Comparison of ENCODE assay signal across 1 cellular context in the genomic region with DNA sequence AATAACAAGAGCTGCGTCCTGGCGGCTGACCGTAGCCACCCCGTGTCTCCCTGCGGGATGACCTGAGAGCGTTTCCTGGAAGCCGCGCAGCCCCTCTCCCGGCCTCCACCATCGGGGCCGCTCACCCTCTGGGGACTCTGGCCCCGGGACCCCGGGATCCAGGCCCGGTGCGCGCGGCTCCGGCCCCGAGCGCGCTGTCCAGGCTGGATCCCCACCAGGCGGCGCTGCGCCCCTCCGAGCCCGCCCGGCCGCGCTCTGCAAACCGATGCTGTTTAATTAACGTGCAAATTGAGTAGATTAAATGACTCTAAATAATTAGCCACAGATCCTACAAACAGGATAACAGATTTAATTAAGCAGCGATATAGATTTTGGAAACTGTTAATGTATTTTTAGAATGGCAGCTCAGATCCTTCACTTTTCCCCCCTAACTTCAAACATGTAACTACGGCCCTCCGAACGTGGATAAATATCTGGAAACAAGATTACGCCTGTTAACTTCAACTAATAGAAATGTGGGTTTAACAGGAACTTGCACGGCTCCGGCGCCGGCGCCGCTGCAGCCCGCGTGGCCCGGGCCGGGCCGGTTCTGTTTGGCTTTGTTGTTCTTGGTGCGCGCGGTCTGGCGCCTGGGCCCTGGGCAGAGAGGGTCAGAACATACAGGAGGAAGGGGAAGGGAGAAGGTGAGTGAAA.
TF ChIP-seq lines count a peak whose summit lies in the region.

No MANE protein-coding gene starts in this region.

TF ChIP-seq in HepG2, 621 proteins besides CTCF, POLR2A, EP300 and RAD21 (continued from another document and continues in another):
- TF ChIP-seq MYC (CRISPR knock-in tag; IDR thresholded peaks at IDR 0.05; ENCODE audit: borderline replicate concordance) (0 out of 2 replicates have a peak, but pooled peaks have one; percentile 19), MAFK (conservative IDR thresholded peaks at IDR 0.05 in 1 of 2, IDR thresholded peaks at IDR 0.05 in 1 of 2; ENCODE audit: low read length in 2 of 2) (no peak), PAX8 (CRISPR knock-in tag; IDR thresholded peaks at IDR 0.05; ENCODE audit: borderline replicate concordance) (no peak), ZNF207 (IDR thresholded peaks at IDR 0.05; ENCODE audit: borderline replicate concordance) (no peak), CBX2 (IDR thresholded peaks at IDR 0.05; ENCODE audit: low read depth, low read length) (peak; percentile 40; the same call in 1 of the 2 replicates), CBX2 (CRISPR knock-in tag; IDR thresholded peaks at IDR 0.05; ENCODE audit: low read depth) (no peak), ZNF776 (CRISPR knock-in tag; IDR thresholded peaks at IDR 0.05) (no peak), EZH2 (conservative IDR thresholded peaks at IDR 0.05; ENCODE audit: low read depth, low read length) (peak; percentile 92), SRSF9 (IDR thresholded peaks at IDR 0.05; ENCODE audit: borderline replicate concordance, insufficient read depth, low read depth, low read length, poor library complexity, severe bottlenecking) (no peak), ONECUT2 (CRISPR knock-in tag; IDR thresholded peaks at IDR 0.05) (no peak), ZNF24 (IDR thresholded peaks at IDR 0.05) (peak; percentile 90), XRCC5 (optimal IDR thresholded peaks at IDR 0.05; ENCODE audit: low read length) (peak; percentile 68), TSC22D2 (CRISPR knock-in tag; IDR thresholded peaks at IDR 0.05; ENCODE audit: borderline replicate concordance) (no peak), MTF2 (CRISPR knock-in tag; IDR thresholded peaks at IDR 0.05; ENCODE audit: borderline replicate concordance) (0 out of 2 replicates have a peak, but pooled peaks have one; percentile 69), MTF1 (CRISPR knock-in tag; IDR thresholded peaks at IDR 0.05) (no peak), JUNB (CRISPR knock-in tag; IDR thresholded peaks at IDR 0.05; ENCODE audit: borderline replicate concordance) (no peak), HINFP (CRISPR knock-in tag; IDR thresholded peaks at IDR 0.05; ENCODE audit: low read depth) (no peak), ZNF768 (CRISPR knock-in tag; IDR thresholded peaks at IDR 0.05) (0 out of 2 replicates have a peak, but pooled peaks have one; percentile 12), ZBTB34 (CRISPR knock-in tag; IDR thresholded peaks at IDR 0.05) (no peak), ZNF235 (CRISPR knock-in tag; IDR thresholded peaks at IDR 0.05; ENCODE audit: borderline replicate concordance) (no peak), ZNF337 (CRISPR knock-in tag; IDR thresholded peaks at IDR 0.05; ENCODE audit: borderline replicate concordance, low read depth) (no peak), ZNF17 (CRISPR knock-in tag; IDR thresholded peaks at IDR 0.05) (no peak), HDAC1 (CRISPR knock-in tag; IDR thresholded peaks at IDR 0.05) (no peak), EED (CRISPR knock-in tag; IDR thresholded peaks at IDR 0.05) (no peak), KMT2B (CRISPR knock-in tag; IDR thresholded peaks at IDR 0.05) (no peak), ZNF232 (CRISPR knock-in tag; IDR thresholded peaks at IDR 0.05; ENCODE audit: borderline replicate concordance) (no peak), KDM2A (CRISPR knock-in tag; IDR thresholded peaks at IDR 0.05; ENCODE audit: borderline replicate concordance, low read depth) (peak; percentile 24; the same call in 1 of the 2 replicates), ZUFSP (CRISPR knock-in tag; IDR thresholded peaks at IDR 0.05; ENCODE audit: borderline replicate concordance) (no peak), ZNF850 (CRISPR knock-in tag; conservative IDR thresholded peaks at IDR 0.05) (no peak), YY1 (IDR thresholded peaks at IDR 0.05; ENCODE audit: insufficient read depth, insufficient replicate concordance, low read depth, low read length) (peak; percentile 37), PAF1 (CRISPR knock-in tag; IDR thresholded peaks at IDR 0.05) (no peak), DMTF1 (CRISPR knock-in tag; IDR thresholded peaks at IDR 0.05) (no peak)
- TF ChIP-seq, protein P1, sequence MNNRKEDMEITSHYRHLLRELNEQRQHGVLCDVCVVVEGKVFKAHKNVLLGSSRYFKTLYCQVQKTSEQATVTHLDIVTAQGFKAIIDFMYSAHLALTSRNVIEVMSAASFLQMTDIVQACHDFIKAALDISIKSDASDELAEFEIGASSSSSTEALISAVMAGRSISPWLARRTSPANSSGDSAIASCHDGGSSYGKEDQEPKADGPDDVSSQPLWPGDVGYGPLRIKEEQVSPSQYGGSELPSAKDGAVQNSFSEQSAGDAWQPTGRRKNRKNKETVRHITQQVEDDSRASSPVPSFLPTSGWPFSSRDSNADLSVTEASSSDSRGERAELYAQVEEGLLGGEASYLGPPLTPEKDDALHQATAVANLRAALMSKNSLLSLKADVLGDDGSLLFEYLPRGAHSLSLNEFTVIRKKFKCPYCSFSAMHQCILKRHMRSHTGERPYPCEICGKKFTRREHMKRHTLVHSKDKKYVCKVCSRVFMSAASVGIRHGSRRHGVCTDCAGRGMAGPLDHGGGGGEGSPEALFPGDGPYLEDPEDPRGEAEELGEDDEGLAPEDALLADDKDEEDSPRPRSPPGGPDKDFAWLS (CRISPR knock-in tag; IDR thresholded peaks at IDR 0.05; ENCODE audit: borderline replicate concordance): no peak
- TF ChIP-seq, protein P2, sequence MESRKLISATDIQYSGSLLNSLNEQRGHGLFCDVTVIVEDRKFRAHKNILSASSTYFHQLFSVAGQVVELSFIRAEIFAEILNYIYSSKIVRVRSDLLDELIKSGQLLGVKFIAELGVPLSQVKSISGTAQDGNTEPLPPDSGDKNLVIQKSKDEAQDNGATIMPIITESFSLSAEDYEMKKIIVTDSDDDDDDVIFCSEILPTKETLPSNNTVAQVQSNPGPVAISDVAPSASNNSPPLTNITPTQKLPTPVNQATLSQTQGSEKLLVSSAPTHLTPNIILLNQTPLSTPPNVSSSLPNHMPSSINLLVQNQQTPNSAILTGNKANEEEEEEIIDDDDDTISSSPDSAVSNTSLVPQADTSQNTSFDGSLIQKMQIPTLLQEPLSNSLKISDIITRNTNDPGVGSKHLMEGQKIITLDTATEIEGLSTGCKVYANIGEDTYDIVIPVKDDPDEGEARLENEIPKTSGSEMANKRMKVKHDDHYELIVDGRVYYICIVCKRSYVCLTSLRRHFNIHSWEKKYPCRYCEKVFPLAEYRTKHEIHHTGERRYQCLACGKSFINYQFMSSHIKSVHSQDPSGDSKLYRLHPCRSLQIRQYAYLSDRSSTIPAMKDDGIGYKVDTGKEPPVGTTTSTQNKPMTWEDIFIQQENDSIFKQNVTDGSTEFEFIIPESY (CRISPR knock-in tag; IDR thresholded peaks at IDR 0.05): 0 out of 2 replicates have a peak, but pooled peaks have one; percentile 47
- TF ChIP-seq, protein P3, sequence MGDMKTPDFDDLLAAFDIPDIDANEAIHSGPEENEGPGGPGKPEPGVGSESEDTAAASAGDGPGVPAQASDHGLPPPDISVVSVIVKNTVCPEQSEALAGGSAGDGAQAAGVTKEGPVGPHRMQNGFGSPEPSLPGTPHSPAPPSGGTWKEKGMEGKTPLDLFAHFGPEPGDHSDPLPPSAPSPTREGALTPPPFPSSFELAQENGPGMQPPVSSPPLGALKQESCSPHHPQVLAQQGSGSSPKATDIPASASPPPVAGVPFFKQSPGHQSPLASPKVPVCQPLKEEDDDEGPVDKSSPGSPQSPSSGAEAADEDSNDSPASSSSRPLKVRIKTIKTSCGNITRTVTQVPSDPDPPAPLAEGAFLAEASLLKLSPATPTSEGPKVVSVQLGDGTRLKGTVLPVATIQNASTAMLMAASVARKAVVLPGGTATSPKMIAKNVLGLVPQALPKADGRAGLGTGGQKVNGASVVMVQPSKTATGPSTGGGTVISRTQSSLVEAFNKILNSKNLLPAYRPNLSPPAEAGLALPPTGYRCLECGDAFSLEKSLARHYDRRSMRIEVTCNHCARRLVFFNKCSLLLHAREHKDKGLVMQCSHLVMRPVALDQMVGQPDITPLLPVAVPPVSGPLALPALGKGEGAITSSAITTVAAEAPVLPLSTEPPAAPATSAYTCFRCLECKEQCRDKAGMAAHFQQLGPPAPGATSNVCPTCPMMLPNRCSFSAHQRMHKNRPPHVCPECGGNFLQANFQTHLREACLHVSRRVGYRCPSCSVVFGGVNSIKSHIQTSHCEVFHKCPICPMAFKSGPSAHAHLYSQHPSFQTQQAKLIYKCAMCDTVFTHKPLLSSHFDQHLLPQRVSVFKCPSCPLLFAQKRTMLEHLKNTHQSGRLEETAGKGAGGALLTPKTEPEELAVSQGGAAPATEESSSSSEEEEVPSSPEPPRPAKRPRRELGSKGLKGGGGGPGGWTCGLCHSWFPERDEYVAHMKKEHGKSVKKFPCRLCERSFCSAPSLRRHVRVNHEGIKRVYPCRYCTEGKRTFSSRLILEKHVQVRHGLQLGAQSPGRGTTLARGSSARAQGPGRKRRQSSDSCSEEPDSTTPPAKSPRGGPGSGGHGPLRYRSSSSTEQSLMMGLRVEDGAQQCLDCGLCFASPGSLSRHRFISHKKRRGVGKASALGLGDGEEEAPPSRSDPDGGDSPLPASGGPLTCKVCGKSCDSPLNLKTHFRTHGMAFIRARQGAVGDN (CRISPR knock-in tag; IDR thresholded peaks at IDR 0.05): peak; percentile 27; the same call in 1 of the 2 replicates
- TF ChIP-seq, protein P4, sequence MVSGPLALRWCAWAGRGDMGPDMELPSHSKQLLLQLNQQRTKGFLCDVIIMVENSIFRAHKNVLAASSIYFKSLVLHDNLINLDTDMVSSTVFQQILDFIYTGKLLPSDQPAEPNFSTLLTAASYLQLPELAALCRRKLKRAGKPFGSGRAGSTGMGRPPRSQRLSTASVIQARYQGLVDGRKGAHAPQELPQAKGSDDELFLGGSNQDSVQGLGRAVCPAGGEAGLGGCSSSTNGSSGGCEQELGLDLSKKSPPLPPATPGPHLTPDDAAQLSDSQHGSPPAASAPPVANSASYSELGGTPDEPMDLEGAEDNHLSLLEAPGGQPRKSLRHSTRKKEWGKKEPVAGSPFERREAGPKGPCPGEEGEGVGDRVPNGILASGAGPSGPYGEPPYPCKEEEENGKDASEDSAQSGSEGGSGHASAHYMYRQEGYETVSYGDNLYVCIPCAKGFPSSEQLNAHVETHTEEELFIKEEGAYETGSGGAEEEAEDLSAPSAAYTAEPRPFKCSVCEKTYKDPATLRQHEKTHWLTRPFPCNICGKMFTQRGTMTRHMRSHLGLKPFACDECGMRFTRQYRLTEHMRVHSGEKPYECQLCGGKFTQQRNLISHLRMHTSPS (CRISPR knock-in tag; IDR thresholded peaks at IDR 0.05; ENCODE audit: low read depth): no peak
- TF ChIP-seq, protein P5, sequence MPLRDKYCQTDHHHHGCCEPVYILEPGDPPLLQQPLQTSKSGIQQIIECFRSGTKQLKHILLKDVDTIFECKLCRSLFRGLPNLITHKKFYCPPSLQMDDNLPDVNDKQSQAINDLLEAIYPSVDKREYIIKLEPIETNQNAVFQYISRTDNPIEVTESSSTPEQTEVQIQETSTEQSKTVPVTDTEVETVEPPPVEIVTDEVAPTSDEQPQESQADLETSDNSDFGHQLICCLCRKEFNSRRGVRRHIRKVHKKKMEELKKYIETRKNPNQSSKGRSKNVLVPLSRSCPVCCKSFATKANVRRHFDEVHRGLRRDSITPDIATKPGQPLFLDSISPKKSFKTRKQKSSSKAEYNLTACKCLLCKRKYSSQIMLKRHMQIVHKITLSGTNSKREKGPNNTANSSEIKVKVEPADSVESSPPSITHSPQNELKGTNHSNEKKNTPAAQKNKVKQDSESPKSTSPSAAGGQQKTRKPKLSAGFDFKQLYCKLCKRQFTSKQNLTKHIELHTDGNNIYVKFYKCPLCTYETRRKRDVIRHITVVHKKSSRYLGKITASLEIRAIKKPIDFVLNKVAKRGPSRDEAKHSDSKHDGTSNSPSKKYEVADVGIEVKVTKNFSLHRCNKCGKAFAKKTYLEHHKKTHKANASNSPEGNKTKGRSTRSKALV (CRISPR knock-in tag; IDR thresholded peaks at IDR 0.05): peak; percentile 87
